ENCODE assay signal across 1 cellular context in genomic region chr10:34656676-34657075, GRCh38.
TF ChIP-seq lines count a peak whose summit lies in the region.

No MANE protein-coding gene starts in this region.

TF ChIP-seq in K562, 482 proteins besides CTCF, POLR2A, EP300 and RAD21 (continued from another document):
- TF ChIP-seq RERE (CRISPR knock-in tag; IDR thresholded peaks at IDR 0.05; ENCODE audit: borderline replicate concordance) (no peak), PRPF4 (IDR thresholded peaks at IDR 0.05; ENCODE audit: insufficient read depth, low read depth, low read length, poor library complexity, severe bottlenecking) (no peak), MECOM (CRISPR knock-in tag; IDR thresholded peaks at IDR 0.05) (no peak), IRF1 (CRISPR knock-in tag; IDR thresholded peaks at IDR 0.05; ENCODE audit: borderline replicate concordance) (no peak), ZFP1 (CRISPR knock-in tag; IDR thresholded peaks at IDR 0.05) (no peak), ZNF263 (CRISPR knock-in tag; IDR thresholded peaks at IDR 0.05; ENCODE audit: borderline replicate concordance) (no peak), CREB3L1 (IDR thresholded peaks at IDR 0.05; ENCODE audit: borderline replicate concordance, low read depth) (no peak), ZNF12 (CRISPR knock-in tag; IDR thresholded peaks at IDR 0.05) (no peak)
